In the genomic region with DNA sequence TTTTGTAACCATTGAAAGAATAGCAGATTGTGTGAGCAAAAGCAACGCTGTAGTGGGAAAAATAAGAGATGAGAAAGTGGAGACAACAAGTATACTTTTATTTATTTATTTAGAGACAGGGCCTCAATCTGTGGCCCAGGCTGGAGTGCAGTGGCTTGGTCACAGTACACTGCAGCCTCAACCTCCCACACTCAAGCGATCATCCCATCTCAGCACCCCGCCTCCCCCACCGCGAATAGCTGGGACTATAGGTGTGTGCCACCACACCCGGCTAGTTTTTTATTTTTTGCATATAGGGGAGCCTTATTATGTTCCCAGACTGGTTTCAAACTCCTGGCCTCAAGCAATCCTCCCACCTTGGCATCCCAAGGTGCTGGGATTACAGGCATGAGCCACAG, we compare ENCODE assay signal across 18 cellular contexts. TPM values are rescaled to one million over a fixed set of nuclear protein-coding genes. Genes with fewer than 3 reads are reported as not detected.
DNase-seq lines count a peak whose midpoint lies in the region; ATAC-seq and FAIRE-seq lines count a peak whose summit lies in the region.
"Had no signal": no experiment of that assay in that cellular context is flagged by ENCODE, and none has a peak within 500 bp of the region (broad histone marks: within the 10 kb centered on the region; RNA-seq: fewer than 3 reads in every experiment).

No MANE protein-coding gene starts in this region.

- H3K9me3 Mint-ChIP-seq in activated naive CD4-positive, alpha-beta T cell treated with anti-CD3 and anti-CD28 coated beads, Interleukin-2, amount 50 U/mL, for 24 hours = no peaks in the 10 kb centered on the region
- no peaks in the 10 kb centered on the region for H3K9me3 Mint-ChIP-seq in activated naive CD4-positive, alpha-beta T cell treated with anti-CD3 and anti-CD28 coated beads for 36 hours
- no peaks in the 10 kb centered on the region for H3K9me3 Mint-ChIP-seq in activated T-helper 1 cell treated with anti-CD3 and anti-CD28 coated beads, Interleukin-12 subunit alpha, Interleukin-12 subunit beta, Interleukin-2, Interleukin-4 antibody, amounts not matched to agents 30 ng/mL and 10 ng/mL and 1 ng/mL, durations not matched to agents 14 hours and 24 hours and 36 hours
- H3K9me3 Mint-ChIP-seq in memory B cell = no peaks in the 10 kb centered on the region

- no peak for DNase-seq in activated naive CD4-positive, alpha-beta T cell treated with anti-CD3 and anti-CD28 coated beads for 36 hours
- DNase-seq in activated T-helper 1 cell treated with anti-CD3 and anti-CD28 coated beads, Interleukin-12 subunit alpha, Interleukin-12 subunit beta, Interleukin-2, Interleukin-4 antibody, amounts not matched to agents 30 ng/mL and 10 ng/mL and 1 ng/mL, durations not matched to agents 14 hours and 24 hours and 36 hours (ENCODE audit: low spot score) = no peak
- no peak for DNase-seq in memory B cell (ENCODE audit: low spot score in 2 of 2)
- no peak for DNase-seq in substantia nigra (lab: John Stamatoyannopoulos, UW)
- DNase-seq in germinal center (ENCODE audit: low spot score) = no peak
- no peak for DNase-seq in HTR-8/SVneo (ENCODE audit: insufficient read length, low spot score)
- DNase-seq: activated T-cell treated with anti-CD3 and anti-CD28 coated beads for 4 hours; cerebellar nuclear complex; mesendoderm; NCI-H2081; NCI-H510A; occipital lobe; SHP77; stimulated activated CD4-positive, alpha-beta T cell treated with anti-CD3 and anti-CD28 coated beads, Interleukin-1b, Interleukin-23, amount 100 ng/mL, for 48 hours had no signal

- FAIRE-seq in HTR-8/SVneo (lab: Jason Lieb, UNC) = no peak
- FAIRE-seq: GM12878, keratinocyte had no signal

- CTCF ChIA-PET in activated naive CD4-positive, alpha-beta T cell treated with anti-CD3 and anti-CD28 coated beads for 36 hours (lab: Charles Lee) = no interaction called here

- H3K27ac ChIP-seq in substantia nigra (ENCODE audit: low read depth, low read length, poor library complexity, severe bottlenecking) = peak overlapping the region; percentile 86

- peaks cover 24% of the 10 kb centered on the region for H3K4me1 Mint-ChIP-seq in activated naive CD4-positive, alpha-beta T cell treated with anti-CD3 and anti-CD28 coated beads, Interleukin-2, amount 50 U/mL, for 24 hours
- peaks cover 15% of the 10 kb centered on the region for H3K4me1 Mint-ChIP-seq in activated naive CD4-positive, alpha-beta T cell treated with anti-CD3 and anti-CD28 coated beads for 36 hours (ENCODE audit: low read depth)
- H3K4me1 Mint-ChIP-seq in activated T-helper 1 cell treated with anti-CD3 and anti-CD28 coated beads, Interleukin-12 subunit alpha, Interleukin-12 subunit beta, Interleukin-2, Interleukin-4 antibody, amounts not matched to agents 30 ng/mL and 10 ng/mL and 1 ng/mL, durations not matched to agents 14 hours and 24 hours and 36 hours (ENCODE audit: low read depth) = peaks cover 21% of the 10 kb centered on the region
- H3K4me1 Mint-ChIP-seq in memory B cell = peaks cover 10% of the 10 kb centered on the region

- peak overlapping the region; percentile 97 for H3K4me3 Mint-ChIP-seq in activated naive CD4-positive, alpha-beta T cell treated with anti-CD3 and anti-CD28 coated beads, Interleukin-2, amount 50 U/mL, for 24 hours
- no peak overlapping the region for H3K4me3 Mint-ChIP-seq in activated naive CD4-positive, alpha-beta T cell treated with anti-CD3 and anti-CD28 coated beads for 36 hours
- peak overlapping the region; percentile 51 for H3K4me3 Mint-ChIP-seq in activated T-helper 1 cell treated with anti-CD3 and anti-CD28 coated beads, Interleukin-12 subunit alpha, Interleukin-12 subunit beta, Interleukin-2, Interleukin-4 antibody, amounts not matched to agents 30 ng/mL and 10 ng/mL and 1 ng/mL, durations not matched to agents 14 hours and 24 hours and 36 hours
- peak overlapping the region; percentile 51 for H3K4me3 Mint-ChIP-seq in memory B cell

- intact Hi-C loops in activated naive CD4-positive, alpha-beta T cell treated with anti-CD3 and anti-CD28 coated beads for 36 hours (cut with micrococcal nuclease) = no loop called here
- intact Hi-C loops in activated T-helper 1 cell treated with anti-CD3 and anti-CD28 coated beads, Interleukin-12 subunit alpha, Interleukin-12 subunit beta, Interleukin-2, Interleukin-4 antibody, amounts not matched to agents 30 ng/mL and 10 ng/mL and 1 ng/mL, durations not matched to agents 14 hours and 24 hours and 36 hours (cut with micrococcal nuclease) = no loop called here

- ATAC-seq in memory B cell (ENCODE audit: low read depth) (no peak), GM18870 (IDR thresholded peaks at IDR 0.05; ENCODE audit: unreplicated experiment) (no peak)
- ATAC-seq: GM12878 had no signal

- no peak overlapping the region for H3K27ac Mint-ChIP-seq in activated naive CD4-positive, alpha-beta T cell treated with anti-CD3 and anti-CD28 coated beads, Interleukin-2, amount 50 U/mL, for 24 hours
- no peak overlapping the region for H3K27ac Mint-ChIP-seq in activated naive CD4-positive, alpha-beta T cell treated with anti-CD3 and anti-CD28 coated beads for 36 hours
- no peak overlapping the region for H3K27ac Mint-ChIP-seq in activated T-helper 1 cell treated with anti-CD3 and anti-CD28 coated beads, Interleukin-12 subunit alpha, Interleukin-12 subunit beta, Interleukin-2, Interleukin-4 antibody, amounts not matched to agents 30 ng/mL and 10 ng/mL and 1 ng/mL, durations not matched to agents 14 hours and 24 hours and 36 hours
- peak overlapping the region; percentile 94 for H3K27ac Mint-ChIP-seq in memory B cell

- no peaks in the 10 kb centered on the region for H3K36me3 Mint-ChIP-seq in activated naive CD4-positive, alpha-beta T cell treated with anti-CD3 and anti-CD28 coated beads, Interleukin-2, amount 50 U/mL, for 24 hours
- H3K36me3 Mint-ChIP-seq in activated naive CD4-positive, alpha-beta T cell treated with anti-CD3 and anti-CD28 coated beads for 36 hours (ENCODE audit: low read depth) = no peaks in the 10 kb centered on the region
- H3K36me3 Mint-ChIP-seq in activated T-helper 1 cell treated with anti-CD3 and anti-CD28 coated beads, Interleukin-12 subunit alpha, Interleukin-12 subunit beta, Interleukin-2, Interleukin-4 antibody, amounts not matched to agents 30 ng/mL and 10 ng/mL and 1 ng/mL, durations not matched to agents 14 hours and 24 hours and 36 hours (ENCODE audit: low read depth) = peaks cover 3% of the 10 kb centered on the region
- no peaks in the 10 kb centered on the region for H3K36me3 Mint-ChIP-seq in memory B cell

- peaks cover 6% of the 10 kb centered on the region for H3K27me3 Mint-ChIP-seq in activated naive CD4-positive, alpha-beta T cell treated with anti-CD3 and anti-CD28 coated beads, Interleukin-2, amount 50 U/mL, for 24 hours
- peaks cover 12% of the 10 kb centered on the region for H3K27me3 Mint-ChIP-seq in activated naive CD4-positive, alpha-beta T cell treated with anti-CD3 and anti-CD28 coated beads for 36 hours (ENCODE audit: low read depth)
- H3K27me3 Mint-ChIP-seq in activated T-helper 1 cell treated with anti-CD3 and anti-CD28 coated beads, Interleukin-12 subunit alpha, Interleukin-12 subunit beta, Interleukin-2, Interleukin-4 antibody, amounts not matched to agents 30 ng/mL and 10 ng/mL and 1 ng/mL, durations not matched to agents 14 hours and 24 hours and 36 hours (ENCODE audit: insufficient read depth) = peaks cover 36% of the 10 kb centered on the region
- peaks cover 5% of the 10 kb centered on the region for H3K27me3 Mint-ChIP-seq in memory B cell

RNA-seq across cellular contexts. Expression of gene GLCE, which starts 1.6 kb away (rescaled TPM):
- 1 to 10 TPM; 2.5 to 2.6 TPM for total RNA-seq in activated naive CD4-positive, alpha-beta T cell treated with anti-CD3 and anti-CD28 coated beads for 36 hours
- 2.8 and 2.9 TPM in 2 replicates for total RNA-seq in activated T-helper 1 cell treated with anti-CD3 and anti-CD28 coated beads, Interleukin-12 subunit alpha, Interleukin-12 subunit beta, Interleukin-2, Interleukin-4 antibody, amounts not matched to agents 30 ng/mL and 10 ng/mL and 1 ng/mL, durations not matched to agents 14 hours and 24 hours and 36 hours
